Comparison of ENCODE assay signal across 16 cellular contexts in genomic region chr16:12119037-12119436, GRCh38.
"Had no signal": no experiment of that assay in that cellular context is flagged by ENCODE, and none has a peak within 500 bp of the region (broad histone marks: within the 10 kb centered on the region; RNA-seq: fewer than 3 reads in every experiment).

No MANE protein-coding gene starts in this region.

- H3K4me3 ChIP-seq: breast epithelium, heart left ventricle, left ventricle myocardium inferior, neural progenitor cell, tibial nerve had no signal

- H3K27ac ChIP-seq: left ventricle myocardium inferior, neural progenitor cell had no signal

- H3K4me1 ChIP-seq: breast epithelium had no signal

- H3K36me3 Mint-ChIP-seq: activated naive CD4-positive, alpha-beta T cell treated with anti-CD3 and anti-CD28 coated beads, Interleukin-2, amount 50 U/mL, for 72 hours; stimulated activated effector memory CD8-positive, alpha-beta T cell treated with anti-CD3 and anti-CD28 coated beads, Interleukin-12 subunit alpha, Interleukin-12 subunit beta, amount 100 ng/mL, for 72 hours had no signal

- DNase-seq: activated CD4-positive, alpha-beta T cell treated with anti-CD3 and anti-CD28 coated beads, Interleukin-2, amount 50 U/mL, for 1 hour; activated CD4-positive, CD25-positive, alpha-beta regulatory T cell; anterior cingulate cortex; foreskin melanocyte; islet precursor cell; small intestine had no signal

- H3K4me3 Mint-ChIP-seq: mesothelial cell of epicardium; neural progenitor cell; stimulated activated effector memory CD8-positive, alpha-beta T cell treated with anti-CD3 and anti-CD28 coated beads, Interleukin-12 subunit alpha, Interleukin-12 subunit beta, amount 100 ng/mL, for 72 hours; T-helper 1 cell treated with Interleukin-12 subunit alpha and Interleukin-12 subunit beta and Interleukin-4 antibody, amounts not matched to agents 30 μg/mL and 1 μg/mL, for 36 hours had no signal

- H3K27ac Mint-ChIP-seq: activated T-helper 2 cell treated with anti-CD3 and anti-CD28 coated beads, Interferon-gamma antibody, Interleukin-2, Interleukin-4, amounts not matched to agents 10 μg/mL and 5 μg/mL and 100 μg/mL, durations not matched to agents 14 hours and 24 hours and 36 hours; stimulated activated effector memory CD8-positive, alpha-beta T cell treated with anti-CD3 and anti-CD28 coated beads, Interleukin-12 subunit alpha, Interleukin-12 subunit beta, amount 100 ng/mL, for 72 hours; T-helper 1 cell treated with Interleukin-12 subunit alpha and Interleukin-12 subunit beta and Interleukin-4 antibody, amounts not matched to agents 30 μg/mL and 1 μg/mL, for 36 hours had no signal

- H3K9ac ChIP-seq: neural progenitor cell had no signal

- ATAC-seq: activated naive CD4-positive, alpha-beta T cell treated with anti-CD3 and anti-CD28 coated beads, Interleukin-2, amount 50 U/mL, for 72 hours; stimulated activated effector memory CD8-positive, alpha-beta T cell treated with anti-CD3 and anti-CD28 coated beads, Interleukin-12 subunit alpha, Interleukin-12 subunit beta, amount 100 ng/mL, for 72 hours had no signal

- H3K36me3 ChIP-seq: breast epithelium, heart left ventricle, left ventricle myocardium inferior, neural progenitor cell, tibial nerve had no signal

- H3K9me3 Mint-ChIP-seq: activated naive CD4-positive, alpha-beta T cell treated with anti-CD3 and anti-CD28 coated beads, Interleukin-2, amount 50 U/mL, for 72 hours; activated T-helper 2 cell treated with anti-CD3 and anti-CD28 coated beads, Interferon-gamma antibody, Interleukin-2, Interleukin-4, amounts not matched to agents 10 μg/mL and 5 μg/mL and 100 μg/mL, durations not matched to agents 14 hours and 24 hours and 36 hours; mesothelial cell of epicardium; neural progenitor cell; stimulated activated effector memory CD8-positive, alpha-beta T cell treated with anti-CD3 and anti-CD28 coated beads, Interleukin-12 subunit alpha, Interleukin-12 subunit beta, amount 100 ng/mL, for 72 hours; T-helper 1 cell treated with Interleukin-12 subunit alpha and Interleukin-12 subunit beta and Interleukin-4 antibody, amounts not matched to agents 30 μg/mL and 1 μg/mL, for 36 hours had no signal

- H3K4me1 Mint-ChIP-seq: stimulated activated effector memory CD8-positive, alpha-beta T cell treated with anti-CD3 and anti-CD28 coated beads, Interleukin-12 subunit alpha, Interleukin-12 subunit beta, amount 100 ng/mL, for 72 hours had no signal

- H3K4me2 ChIP-seq: neural progenitor cell had no signal

- H3K27me3 ChIP-seq: breast epithelium, heart left ventricle, neural progenitor cell, tibial nerve had no signal

- H3K9me3 ChIP-seq: breast epithelium, heart left ventricle, left ventricle myocardium inferior, tibial nerve had no signal
